ENCODE assay signal across 12 cellular contexts in the genomic region with DNA sequence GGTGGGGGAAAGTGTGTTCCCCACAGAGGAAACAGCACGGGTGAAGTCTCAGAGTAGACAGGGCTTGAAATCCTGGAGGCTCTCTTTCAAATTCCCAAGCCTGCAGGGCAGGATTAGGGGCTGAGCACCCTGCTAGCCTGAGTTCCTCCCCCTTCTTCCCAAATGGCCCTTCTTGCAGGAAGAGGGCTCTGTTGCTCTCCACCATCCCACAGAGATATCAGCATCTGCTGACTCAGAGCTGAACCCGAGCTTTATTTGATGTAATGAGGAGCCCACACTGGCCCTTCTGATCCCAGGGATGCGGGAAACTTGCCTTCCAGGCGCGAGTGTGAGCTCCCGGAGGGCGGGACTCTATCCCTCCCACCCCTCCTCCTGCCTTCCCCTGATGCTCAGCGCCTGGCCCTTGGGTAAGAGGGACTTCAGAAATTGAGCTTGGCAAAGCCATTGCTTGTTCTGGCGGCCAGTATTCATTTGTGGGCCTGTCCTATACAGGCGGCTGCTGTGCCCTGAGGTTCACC. TPM values are rescaled to one million over a fixed set of nuclear protein-coding genes. Genes with fewer than 3 reads are reported as not detected.
A peak's percentile ranks its signal among the peaks of the same experiment; 100 is the strongest.
DNase-seq lines count a peak whose midpoint lies in the region; ATAC-seq, FAIRE-seq and TF ChIP-seq lines count a peak whose summit lies in the region.
"Had no signal": no experiment of that assay in that cellular context is flagged by ENCODE, and none has a peak within 500 bp of the region (broad histone marks: within the 10 kb centered on the region; RNA-seq: fewer than 3 reads in every experiment).

No MANE protein-coding gene starts in this region.

- no peak overlapping the region for H2AK5ac ChIP-seq in H9 (ENCODE audit: insufficient read length, low read length)

- no peaks in the 10 kb centered on the region for H3K27me3 ChIP-seq in H9 (ENCODE audit: insufficient read depth, low read length)

- H3K4me3 ChIP-seq in fibroblast of villous mesenchyme (ENCODE audit: low read depth, low read length), result no peak overlapping the region

- no peak overlapping the region for H3K14ac ChIP-seq in H9 (ENCODE audit: insufficient read depth, low read length)

- no peaks in the 10 kb centered on the region for H3K79me1 ChIP-seq in H9 (ENCODE audit: insufficient read depth, low read depth, low read length, poor library complexity, severe bottlenecking)

- H3K79me2 ChIP-seq in H9 (ENCODE audit: insufficient read depth, low read length), result no peaks in the 10 kb centered on the region

- no peak overlapping the region for H3K23ac ChIP-seq in H9 (ENCODE audit: insufficient read length, low read depth, low read length)

- H3K4me1 ChIP-seq in H9 (ENCODE audit: insufficient read depth, low read length), result peaks cover 18% of the 10 kb centered on the region; the same call in 1 of the 2 replicates

- peaks cover 7 to 13% (median 12%) of the 10 kb centered on the region in 3 experiments; a peak in 6 of 7 replicates for H3K36me3 Mint-ChIP-seq in H9 (ENCODE audit: insufficient read depth in 1 of 3, low read depth in 3 of 3)
- H3K36me3 Mint-ChIP-seq: activated naive CD4-positive, alpha-beta T cell treated with anti-CD3 and anti-CD28 coated beads, Interleukin-2, amount 50 U/mL, for 24 hours had no signal

- H3K4me2 ChIP-seq in H9 (ENCODE audit: insufficient read depth, insufficient read length, low read length), result peak overlapping the region; percentile 71

- H3K4me1 Mint-ChIP-seq in H9, result peaks cover 60 to 73% of the 10 kb centered on the region in 2 experiments
- H3K4me1 Mint-ChIP-seq: activated naive CD4-positive, alpha-beta T cell treated with anti-CD3 and anti-CD28 coated beads, Interleukin-2, amount 50 U/mL, for 24 hours had no signal

- H3K4ac ChIP-seq in H9 (ENCODE audit: low read depth, low read length), result no peak overlapping the region

- no peaks in the 10 kb centered on the region for H3K9me3 ChIP-seq in H9 (ENCODE audit: control insufficient read depth, low read depth, low read length)

- H4K91ac ChIP-seq in H9 (ENCODE audit: insufficient read length, low read depth, low read length), result no peak overlapping the region

- no peak overlapping the region for H2BK12ac ChIP-seq in H9 (ENCODE audit: insufficient read length, low read depth, low read length)

- intact Hi-C loops in sciatic nerve (cut with DNase I), result no loop called here

- no peak overlapping the region for H3K9ac ChIP-seq in H9 (ENCODE audit: extremely low read depth, insufficient read length, low read length)

- H4K20me1 ChIP-seq in H9 (ENCODE audit: control insufficient read depth, insufficient read depth, insufficient read length), result no peaks in the 10 kb centered on the region

- H3K56ac ChIP-seq in H9 (ENCODE audit: insufficient read length, low read depth, low read length), result no peak overlapping the region

- TF ChIP-seq CTCF in H9 (conservative IDR thresholded peaks at IDR 0.05) (no peak), fibroblast of villous mesenchyme (IDR thresholded peaks at IDR 0.05; ENCODE audit: insufficient read depth, low read depth, low read length) (no peak)

- FAIRE-seq in RCC 7860 (lab: Jason Lieb, UNC), result no peak

- H3K23me2 ChIP-seq in H9 (ENCODE audit: insufficient read length, low read depth, low read length, poor library complexity, severe bottlenecking), result peaks cover 14% of the 10 kb centered on the region

- H3K27me3 Mint-ChIP-seq in H9 (ENCODE audit: low read depth), result peaks cover 57% of the 10 kb centered on the region

- H3K27ac Mint-ChIP-seq in H9, result peak overlapping the region; percentile 81 to 92 (median 87); a peak in 6 of 7 replicates
- H3K27ac Mint-ChIP-seq: activated naive CD4-positive, alpha-beta T cell treated with anti-CD3 and anti-CD28 coated beads, Interleukin-2, amount 50 U/mL, for 24 hours had no signal

- DNase-seq in H9, result peak; percentile 69
- DNase-seq in RCC 7860 (ENCODE audit: low spot score), result peak; percentile 25
- DNase-seq in fibroblast of villous mesenchyme (ENCODE audit: low read depth), result peak; percentile 95
- DNase-seq in sciatic nerve (ENCODE audit: low spot score), result peak; percentile 70
- no peak for DNase-seq in stimulated activated CD4-positive, alpha-beta T cell treated with anti-CD3 and anti-CD28 coated beads, Interleukin-4, amount 100 ng/mL, for 24 hours
- DNase-seq: foreskin melanocyte, Kasumi-1 had no signal

- no CpG with 5 or more reads among the region's 10 CpGs for WGBS in H9 (ENCODE audit: extremely low coverage, insufficient read length, low lambda C conversion rate)

- no peak overlapping the region for H4K5ac ChIP-seq in H9 (ENCODE audit: insufficient read length, low read depth, low read length)

- no peak overlapping the region for H3K18ac ChIP-seq in H9 (ENCODE audit: insufficient read length, low read depth, low read length)

- H2BK20ac ChIP-seq in H9 (ENCODE audit: low read depth, low read length, poor library complexity, severe bottlenecking), result no peak overlapping the region

- H3K27ac ChIP-seq in H9 (ENCODE audit: insufficient read length, low read depth, low read length), result no peak overlapping the region

- H3K9me3 Mint-ChIP-seq in H9, result no peaks in the 10 kb centered on the region
- H3K9me3 Mint-ChIP-seq: activated naive CD4-positive, alpha-beta T cell treated with anti-CD3 and anti-CD28 coated beads, Interleukin-2, amount 50 U/mL, for 24 hours had no signal

- H2AFZ ChIP-seq in H9 (ENCODE audit: low read length), result no peak overlapping the region

- peak; percentile 64 for ATAC-seq in sciatic nerve
- ATAC-seq in GM19455 (IDR thresholded peaks at IDR 0.05; ENCODE audit: unreplicated experiment), result no peak
- ATAC-seq in HG03378 (IDR thresholded peaks at IDR 0.05; ENCODE audit: unreplicated experiment), result no peak
- ATAC-seq in HG02884 (IDR thresholded peaks at IDR 0.05; ENCODE audit: unreplicated experiment), result no peak

- H2BK120ac ChIP-seq in H9 (ENCODE audit: low read depth, low read length, poor library complexity, severe bottlenecking), result no peak overlapping the region

- no peak overlapping the region for H2BK5ac ChIP-seq in H9 (ENCODE audit: insufficient read length, low read length)

- H3T11ph ChIP-seq in H9 (ENCODE audit: low read length), result no peak overlapping the region

- no peak overlapping the region for H2BK15ac ChIP-seq in H9 (ENCODE audit: low read depth, low read length)

- no peak overlapping the region for H4K8ac ChIP-seq in H9 (replicated peaks; ENCODE audit: insufficient read length, low read depth, low read length)

- peak overlapping the region; percentile 71 to 83 for H3K4me3 Mint-ChIP-seq in H9
- H3K4me3 Mint-ChIP-seq: activated naive CD4-positive, alpha-beta T cell treated with anti-CD3 and anti-CD28 coated beads, Interleukin-2, amount 50 U/mL, for 24 hours had no signal

RNA-seq across cellular contexts. Expression of gene STRA6, which starts 1.4 kb away (rescaled TPM):
- total RNA-seq in H9 (2021), result 11.2 and 12.8 TPM in 2 replicates
- 52.7 and 64.4 TPM in 2 replicates for total RNA-seq in fibroblast of villous mesenchyme
- 0.76 TPM for total RNA-seq in sciatic nerve

RNA-seq across cellular contexts. Expression of gene ISLR, which starts 30.5 kb away (rescaled TPM):
- total RNA-seq in H9 (2021) (0.11 and 0.35 TPM in 2 replicates), fibroblast of villous mesenchyme (73.8 and 83.4 TPM in 2 replicates), sciatic nerve (120 TPM)

RNA-seq across cellular contexts. Expression of gene CCDC33, which starts 32.2 kb away (rescaled TPM):
- 4.5 and 4.6 TPM in 2 replicates for total RNA-seq in H9 (2021)
- total RNA-seq in fibroblast of villous mesenchyme, result 0.86 and 1.9 TPM in 2 replicates
- not detected for total RNA-seq in sciatic nerve
- total RNA-seq: omental fat pad had no signal

Comparison
In these comparisons a context has a peak if more than half of its experiments do, and no peak if none do; other contexts are left out.
1. RNA of gene ISLR, which starts 30.5 kb away (total RNA-seq): 120 TPM in sciatic nerve (single experiment) and 73.8 to 83.4 TPM in fibroblast of villous mesenchyme; 0.11 to 0.35 TPM in H9; every median in the first group is over 10 times any median in the second.